Comparison of ENCODE assay signal across 8 cellular contexts in genomic region chr6:44475779-44476434, GRCh38.
DNase-seq lines count a peak whose midpoint lies in the region; ATAC-seq and TF ChIP-seq lines count a peak whose summit lies in the region.

No MANE protein-coding gene starts in this region.

- H3K36me3 ChIP-seq in GM06990 (ENCODE audit: control insufficient read depth, insufficient read depth, low read length) (no peaks in the 10 kb centered on the region), iPS DF 6.9 (ENCODE audit: control insufficient read depth, insufficient read depth, low read length) (no peaks in the 10 kb centered on the region), smooth muscle cell (ENCODE audit: low read depth) (no peaks in the 10 kb centered on the region)

- no peaks in the 10 kb centered on the region for H3K79me2 ChIP-seq in smooth muscle cell (ENCODE audit: low read depth)

- H3K9me3 ChIP-seq in iPS DF 6.9 (ENCODE audit: control insufficient read depth, insufficient read depth, low read length) (no peaks in the 10 kb centered on the region), smooth muscle cell (replicated peaks; ENCODE audit: low read depth) (no peaks in the 10 kb centered on the region)

- H3K27ac ChIP-seq in iPS DF 6.9 (ENCODE audit: low read length) = no peak overlapping the region
- no peak overlapping the region for H3K27ac ChIP-seq in smooth muscle cell (ENCODE audit: low read depth)

- H3K4me1 ChIP-seq in iPS DF 6.9 (ENCODE audit: control insufficient read depth, insufficient read depth, low read length) = peaks cover 4% of the 10 kb centered on the region; the same call in 1 of the 2 replicates
- H3K4me1 ChIP-seq in smooth muscle cell (ENCODE audit: low read depth) = peaks cover 2% of the 10 kb centered on the region

- no peak overlapping the region for H3K4me3 ChIP-seq in GM06990 (replicated peaks; ENCODE audit: low read depth, low read length)
- H3K4me3 ChIP-seq in iPS DF 6.9 (ENCODE audit: low read length) = no peak overlapping the region
- no peak overlapping the region for H3K4me3 ChIP-seq in smooth muscle cell

- peaks cover 2% of the 10 kb centered on the region; the same call in 1 of the 2 replicates for H3K27me3 ChIP-seq in GM06990 (replicated peaks; ENCODE audit: control insufficient read depth, insufficient read depth, low read length)
- H3K27me3 ChIP-seq in iPS DF 6.9 (ENCODE audit: control insufficient read depth, insufficient read depth, low read length) = no peaks in the 10 kb centered on the region
- no peaks in the 10 kb centered on the region for H3K27me3 ChIP-seq in smooth muscle cell (ENCODE audit: low read depth)

- H4K20me1 ChIP-seq in smooth muscle cell (ENCODE audit: low read depth) = no peaks in the 10 kb centered on the region

- no peaks in the 10 kb centered on the region for H3F3A ChIP-seq in smooth muscle cell (ENCODE audit: low read depth)

- ATAC-seq in HG02571 (IDR thresholded peaks at IDR 0.05; ENCODE audit: unreplicated experiment) (peak; percentile 77), GM18517 (IDR thresholded peaks at IDR 0.05; ENCODE audit: unreplicated experiment) (no peak)

- peak; percentile 66 for DNase-seq in GM06990 (ENCODE audit: extremely low read depth, insufficient read length)
- peak; percentile 79 for DNase-seq in NCI-H146 treated with DMSO at 0.1 percent for 48 hours (lab: John Stamatoyannopoulos, UW; ENCODE audit: unreplicated experiment)
- peak; percentile 62 for DNase-seq in T-helper 9 cell
- peak; percentile 94 for DNase-seq in astrocyte of the hippocampus (ENCODE audit: low read depth, low spot score)
- peak; percentile 76 for DNase-seq in iPS DF 6.9 (ENCODE audit: low read depth, low spot score)
- DNase-seq in smooth muscle cell (lab: John Stamatoyannopoulos, UW; ENCODE audit: unreplicated experiment) = peak; percentile 36

- no peak overlapping the region for H3K9ac ChIP-seq in smooth muscle cell (ENCODE audit: low read depth)

- WGBS in iPS DF 6.9 (ENCODE audit: insufficient coverage, insufficient read length) = no CpG with 5 or more reads among the region's 23 CpGs
- 47% methylated on average over 23 of the region's 23 CpGs for WGBS in smooth muscle cell (ENCODE audit: low lambda C conversion rate)

- peak overlapping the region; percentile 71 for H3K4me2 ChIP-seq in smooth muscle cell

- peak; percentile 93 for TF ChIP-seq CTCF in GM06990 (IDR thresholded peaks at IDR 0.05; ENCODE audit: insufficient read depth, low read length, poor library complexity, severe bottlenecking)
- TF ChIP-seq CTCF in smooth muscle cell (IDR thresholded peaks at IDR 0.05; ENCODE audit: borderline replicate concordance, insufficient read depth, poor library complexity, severe bottlenecking) = peak; percentile 93

- H2AFZ ChIP-seq in smooth muscle cell (ENCODE audit: low read depth) = peak overlapping the region; percentile 92

Comparison
In these comparisons a context has a peak if more than half of its experiments do, and no peak if none do; other contexts are left out.
1. DNase-seq: peak in every context shown above with its lines; median percentile 94 in astrocyte of the hippocampus; 79 in NCI-H146 treated with DMSO at 0.1 percent for 48 hours; 76 in iPS DF 6.9; 66 in GM06990; 62 in T-helper 9 cell; 36 in smooth muscle cell.